Comparison of ENCODE assay signal across 1 cellular context in genomic region chr10:86244995-86245394, GRCh38.
TF ChIP-seq lines count a peak whose summit lies in the region.

No MANE protein-coding gene starts in this region.

TF ChIP-seq in H1, 55 proteins besides CTCF, POLR2A, EP300 and RAD21:
- TF ChIP-seq SP2 (IDR thresholded peaks at IDR 0.05; ENCODE audit: low read length) (no peak), EZH2 (IDR thresholded peaks at IDR 0.05; ENCODE audit: low read depth, low read length, severe bottlenecking) (no peak), MAX (IDR thresholded peaks at IDR 0.05) (no peak), TCF12 (IDR thresholded peaks at IDR 0.05; ENCODE audit: low read depth, low read length) (no peak), SIX5 (IDR thresholded peaks at IDR 0.05; ENCODE audit: low read depth, low read length) (no peak)
